Comparison of ENCODE assay signal across 1 cellular context in the genomic region with DNA sequence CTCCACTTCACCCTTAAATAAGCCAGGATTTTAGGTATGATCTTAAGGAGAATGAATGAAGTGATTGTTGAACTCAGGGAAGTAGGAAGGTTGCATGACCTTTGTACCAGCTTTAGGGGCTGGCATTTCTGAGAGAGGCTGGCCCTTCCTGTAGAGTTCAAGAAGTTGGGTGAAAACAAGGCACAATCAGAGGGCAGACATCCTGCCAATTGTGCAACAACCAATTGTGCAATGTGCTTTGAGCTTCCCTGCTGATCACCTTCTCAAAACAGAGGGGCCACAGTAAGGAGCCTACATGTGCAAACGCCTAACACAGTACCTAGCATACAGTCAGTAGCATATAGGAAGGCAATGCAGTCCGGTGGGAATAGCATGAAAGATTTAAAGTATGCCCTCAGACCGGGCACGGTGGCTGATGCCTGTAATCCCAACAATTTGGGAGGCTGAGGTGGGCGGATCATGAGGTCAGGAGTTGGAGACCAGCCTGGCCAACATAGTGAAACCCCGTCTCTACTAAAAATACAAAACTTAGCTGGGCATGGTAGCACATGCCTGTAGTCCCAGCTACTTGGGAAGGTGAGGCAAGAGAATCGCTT.
TF ChIP-seq lines count a peak whose summit lies in the region.

No MANE protein-coding gene starts in this region.

TF ChIP-seq in HepG2, 621 proteins besides CTCF, POLR2A, EP300 and RAD21 (continued from another document and continues in another):
- TF ChIP-seq, protein P1, sequence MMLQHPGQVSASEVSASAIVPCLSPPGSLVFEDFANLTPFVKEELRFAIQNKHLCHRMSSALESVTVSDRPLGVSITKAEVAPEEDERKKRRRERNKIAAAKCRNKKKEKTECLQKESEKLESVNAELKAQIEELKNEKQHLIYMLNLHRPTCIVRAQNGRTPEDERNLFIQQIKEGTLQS (CRISPR knock-in tag; IDR thresholded peaks at IDR 0.05): 0 out of 2 replicates have a peak, but pooled peaks have one; percentile 36
- TF ChIP-seq MEF2D (CRISPR knock-in tag; IDR thresholded peaks at IDR 0.05): peak; percentile 77
- TF ChIP-seq MBD4 (IDR thresholded peaks at IDR 0.05; ENCODE audit: borderline replicate concordance, low read length): no peak
- TF ChIP-seq, protein P2, sequence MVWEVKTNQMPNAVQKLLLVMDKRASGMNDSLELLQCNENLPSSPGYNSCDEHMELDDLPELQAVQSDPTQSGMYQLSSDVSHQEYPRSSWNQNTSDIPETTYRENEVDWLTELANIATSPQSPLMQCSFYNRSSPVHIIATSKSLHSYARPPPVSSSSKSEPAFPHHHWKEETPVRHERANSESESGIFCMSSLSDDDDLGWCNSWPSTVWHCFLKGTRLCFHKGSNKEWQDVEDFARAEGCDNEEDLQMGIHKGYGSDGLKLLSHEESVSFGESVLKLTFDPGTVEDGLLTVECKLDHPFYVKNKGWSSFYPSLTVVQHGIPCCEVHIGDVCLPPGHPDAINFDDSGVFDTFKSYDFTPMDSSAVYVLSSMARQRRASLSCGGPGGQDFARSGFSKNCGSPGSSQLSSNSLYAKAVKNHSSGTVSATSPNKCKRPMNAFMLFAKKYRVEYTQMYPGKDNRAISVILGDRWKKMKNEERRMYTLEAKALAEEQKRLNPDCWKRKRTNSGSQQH (CRISPR knock-in tag; IDR thresholded peaks at IDR 0.05; ENCODE audit: low read depth): peak; percentile 73
- TF ChIP-seq ZBTB26 (CRISPR knock-in tag; IDR thresholded peaks at IDR 0.05; ENCODE audit: borderline replicate concordance): peak; percentile 64
- TF ChIP-seq MED13 (CRISPR knock-in tag; IDR thresholded peaks at IDR 0.05): peak; percentile 65; the same call in 1 of the 2 replicates
- peak; percentile 93; the same call in 1 of the 2 replicates for TF ChIP-seq FOXK1 (CRISPR knock-in tag; IDR thresholded peaks at IDR 0.05; ENCODE audit: borderline replicate concordance, low read depth)
- 0 out of 2 replicates have a peak, but pooled peaks have one; percentile 39 for TF ChIP-seq ZFP90 (CRISPR knock-in tag; IDR thresholded peaks at IDR 0.05; ENCODE audit: borderline replicate concordance)
- TF ChIP-seq ZSCAN31 (CRISPR knock-in tag; IDR thresholded peaks at IDR 0.05; ENCODE audit: low read depth): 0 out of 2 replicates have a peak, but pooled peaks have one; percentile 38
- peak; percentile 63; the same call in 1 of the 2 replicates for TF ChIP-seq YEATS2 (CRISPR knock-in tag; IDR thresholded peaks at IDR 0.05; ENCODE audit: borderline replicate concordance)
- TF ChIP-seq KMT2A (CRISPR knock-in tag; IDR thresholded peaks at IDR 0.05): peak; percentile 60; the same call in 1 of the 2 replicates
- no peak for TF ChIP-seq SP1 (IDR thresholded peaks at IDR 0.05)
- peak; percentile 56; the same call in 1 of the 2 replicates for TF ChIP-seq SP1 (CRISPR knock-in tag; IDR thresholded peaks at IDR 0.05)
- peak; percentile 67; the same call in 1 of the 2 replicates for TF ChIP-seq MYC (CRISPR knock-in tag; IDR thresholded peaks at IDR 0.05; ENCODE audit: borderline replicate concordance)
- no peak for TF ChIP-seq ZFP82 (CRISPR knock-in tag; IDR thresholded peaks at IDR 0.05; ENCODE audit: borderline replicate concordance)
- TF ChIP-seq ZNF343 (CRISPR knock-in tag; IDR thresholded peaks at IDR 0.05): peak; percentile 96
- TF ChIP-seq FOXO1 (CRISPR knock-in tag; IDR thresholded peaks at IDR 0.05): peak; percentile 99
- TF ChIP-seq ZNF446 (CRISPR knock-in tag; IDR thresholded peaks at IDR 0.05): no peak
- TF ChIP-seq HOXA3 (CRISPR knock-in tag; IDR thresholded peaks at IDR 0.05): peak; percentile 94
- peak; percentile 98 for TF ChIP-seq NCOA2 (CRISPR knock-in tag; IDR thresholded peaks at IDR 0.05)
- no peak; the same call in 1 of the 2 replicates for TF ChIP-seq ZNF7 (CRISPR knock-in tag; IDR thresholded peaks at IDR 0.05)
- peak; percentile 94 for TF ChIP-seq IRF2 (CRISPR knock-in tag; IDR thresholded peaks at IDR 0.05)
- peak in 1 of 2 experiments; percentile 80; a peak in 2 of 4 replicates for TF ChIP-seq ATF4 (CRISPR knock-in tag; IDR thresholded peaks at IDR 0.05)
- TF ChIP-seq ZFX (CRISPR knock-in tag; IDR thresholded peaks at IDR 0.05; ENCODE audit: low read depth): peak; percentile 44; the same call in 1 of the 2 replicates
- 0 out of 2 replicates have a peak, but pooled peaks have one; percentile 60 for TF ChIP-seq ZNF136 (CRISPR knock-in tag; IDR thresholded peaks at IDR 0.05; ENCODE audit: low read depth)
- TF ChIP-seq CEBPB (IDR thresholded peaks at IDR 0.05; ENCODE audit: borderline replicate concordance, low read depth, low read length): peak; percentile 100
- peak; percentile 52; the same call in 1 of the 2 replicates for TF ChIP-seq ZNF652 (CRISPR knock-in tag; IDR thresholded peaks at IDR 0.05; ENCODE audit: borderline replicate concordance, low read depth)
- peak; percentile 84 for TF ChIP-seq MED8 (CRISPR knock-in tag; IDR thresholded peaks at IDR 0.05; ENCODE audit: insufficient replicate concordance)
- TF ChIP-seq KLF11 (CRISPR knock-in tag; IDR thresholded peaks at IDR 0.05): peak; percentile 82; the same call in 1 of the 2 replicates
- TF ChIP-seq TBX2 (CRISPR knock-in tag; IDR thresholded peaks at IDR 0.05; ENCODE audit: borderline replicate concordance): peak; percentile 77; the same call in 1 of the 2 replicates
- no peak for TF ChIP-seq ZNF790 (CRISPR knock-in tag; IDR thresholded peaks at IDR 0.05; ENCODE audit: borderline replicate concordance)
- TF ChIP-seq ZSCAN20 (CRISPR knock-in tag; IDR thresholded peaks at IDR 0.05; ENCODE audit: borderline replicate concordance): no peak
- no peak for TF ChIP-seq ZNF775 (CRISPR knock-in tag; IDR thresholded peaks at IDR 0.05; ENCODE audit: borderline replicate concordance)
- 0 out of 2 replicates have a peak, but pooled peaks have one; percentile 33 for TF ChIP-seq TP53 (CRISPR knock-in tag; conservative IDR thresholded peaks at IDR 0.05)
- TF ChIP-seq DMAP1 (CRISPR knock-in tag; IDR thresholded peaks at IDR 0.05): peak; percentile 70; the same call in 1 of the 2 replicates
- TF ChIP-seq ERF (CRISPR knock-in tag; IDR thresholded peaks at IDR 0.05): peak; percentile 93
- TF ChIP-seq, protein P3, sequence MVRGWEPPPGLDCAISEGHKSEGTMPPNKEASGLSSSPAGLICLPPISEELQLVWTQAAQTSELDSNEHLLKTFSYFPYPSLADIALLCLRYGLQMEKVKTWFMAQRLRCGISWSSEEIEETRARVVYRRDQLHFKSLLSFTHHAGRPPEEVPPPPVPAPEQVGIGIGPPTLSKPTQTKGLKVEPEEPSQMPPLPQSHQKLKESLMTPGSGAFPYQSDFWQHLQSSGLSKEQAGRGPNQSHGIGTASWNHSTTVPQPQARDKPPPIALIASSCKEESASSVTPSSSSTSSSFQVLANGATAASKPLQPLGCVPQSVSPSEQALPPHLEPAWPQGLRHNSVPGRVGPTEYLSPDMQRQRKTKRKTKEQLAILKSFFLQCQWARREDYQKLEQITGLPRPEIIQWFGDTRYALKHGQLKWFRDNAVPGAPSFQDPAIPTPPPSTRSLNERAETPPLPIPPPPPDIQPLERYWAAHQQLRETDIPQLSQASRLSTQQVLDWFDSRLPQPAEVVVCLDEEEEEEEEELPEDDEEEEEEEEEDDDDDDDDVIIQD (CRISPR knock-in tag; IDR thresholded peaks at IDR 0.05; ENCODE audit: low read depth): peak; percentile 86; the same call in 1 of the 2 replicates
- TF ChIP-seq ZNF644 (CRISPR knock-in tag; IDR thresholded peaks at IDR 0.05; ENCODE audit: low read depth): peak; percentile 96
- TF ChIP-seq, protein P4, sequence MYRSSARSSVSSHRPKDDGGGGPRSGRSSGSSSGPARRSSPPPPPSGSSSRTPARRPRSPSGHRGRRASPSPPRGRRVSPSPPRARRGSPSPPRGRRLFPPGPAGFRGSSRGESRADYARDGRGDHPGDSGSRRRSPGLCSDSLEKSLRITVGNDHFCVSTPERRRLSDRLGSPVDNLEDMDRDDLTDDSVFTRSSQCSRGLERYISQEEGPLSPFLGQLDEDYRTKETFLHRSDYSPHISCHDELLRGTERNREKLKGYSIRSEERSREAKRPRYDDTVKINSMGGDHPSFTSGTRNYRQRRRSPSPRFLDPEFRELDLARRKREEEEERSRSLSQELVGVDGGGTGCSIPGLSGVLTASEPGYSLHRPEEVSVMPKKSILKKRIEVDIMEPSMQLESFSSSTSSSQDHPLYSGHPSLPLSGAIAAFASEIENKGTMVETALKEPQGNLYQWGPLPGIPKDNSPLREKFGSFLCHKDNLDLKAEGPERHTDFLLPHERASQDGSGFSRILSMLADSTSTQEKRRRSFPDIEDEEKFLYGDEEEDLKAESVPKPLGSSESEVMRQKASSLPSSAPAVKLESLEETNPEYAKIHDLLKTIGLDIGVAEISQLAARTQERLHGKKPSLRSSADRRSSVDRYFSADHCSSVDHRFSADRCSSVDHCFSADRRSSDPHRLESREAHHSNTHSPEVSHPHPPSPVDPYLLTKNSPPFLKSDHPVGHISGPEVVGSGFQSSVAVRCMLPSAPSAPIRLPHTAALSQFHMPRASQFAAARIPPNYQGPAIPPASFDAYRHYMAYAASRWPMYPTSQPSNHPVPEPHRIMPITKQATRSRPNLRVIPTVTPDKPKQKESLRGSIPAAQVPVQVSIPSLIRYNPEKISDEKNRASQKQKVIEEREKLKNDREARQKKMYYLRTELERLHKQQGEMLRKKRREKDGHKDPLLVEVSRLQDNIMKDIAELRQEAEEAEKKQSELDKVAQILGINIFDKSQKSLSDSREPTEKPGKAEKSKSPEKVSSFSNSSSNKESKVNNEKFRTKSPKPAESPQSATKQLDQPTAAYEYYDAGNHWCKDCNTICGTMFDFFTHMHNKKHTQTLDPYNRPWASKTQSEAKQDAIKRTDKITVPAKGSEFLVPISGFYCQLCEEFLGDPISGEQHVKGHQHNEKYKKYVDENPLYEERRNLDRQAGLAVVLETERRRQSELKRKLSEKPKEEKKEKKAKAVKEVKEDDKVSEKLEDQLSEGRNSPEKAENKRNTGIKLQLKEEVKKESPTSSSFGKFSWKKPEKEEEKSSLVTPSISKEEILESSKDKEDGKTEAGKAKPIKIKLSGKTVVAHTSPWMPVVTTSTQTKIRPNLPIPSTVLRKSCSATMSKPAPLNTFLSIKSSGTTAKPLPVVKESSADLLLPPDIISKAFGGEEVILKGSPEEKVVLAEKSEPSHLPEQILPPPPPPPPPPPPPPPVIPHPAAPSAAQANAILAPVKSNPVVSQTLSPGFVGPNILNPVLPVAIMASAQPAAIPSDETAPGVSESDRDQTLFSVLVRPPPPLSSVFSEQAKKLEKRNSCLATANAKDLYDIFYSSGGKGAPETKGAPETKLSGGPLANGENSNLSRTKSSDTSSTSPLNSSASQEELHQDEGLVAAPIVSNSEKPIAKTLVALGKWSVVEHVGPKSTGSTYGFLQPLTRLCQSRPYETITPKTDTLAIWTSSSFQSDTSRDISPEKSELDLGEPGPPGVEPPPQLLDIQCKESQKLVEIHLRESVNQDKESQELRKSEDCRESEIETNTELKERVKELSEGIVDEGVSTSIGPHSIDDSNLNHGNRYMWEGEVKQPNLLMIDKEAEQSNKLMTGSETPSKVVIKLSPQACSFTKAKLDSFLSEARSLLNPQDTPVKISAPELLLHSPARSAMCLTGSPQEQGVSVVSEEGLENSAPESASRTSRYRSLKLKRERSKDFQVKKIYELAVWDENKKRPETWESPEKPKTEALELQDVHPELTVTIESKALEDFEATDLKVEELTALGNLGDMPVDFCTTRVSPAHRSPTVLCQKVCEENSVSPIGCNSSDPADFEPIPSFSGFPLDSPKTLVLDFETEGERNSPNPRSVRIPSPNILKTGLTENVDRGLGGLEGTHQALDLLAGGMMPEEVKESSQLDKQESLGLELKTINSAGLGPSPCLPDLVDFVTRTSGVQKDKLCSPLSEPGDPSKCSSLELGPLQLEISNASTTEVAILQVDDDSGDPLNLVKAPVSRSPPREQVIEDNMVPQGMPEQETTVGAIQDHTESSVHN (CRISPR knock-in tag; IDR thresholded peaks at IDR 0.05): peak; percentile 63; the same call in 1 of the 2 replicates
- TF ChIP-seq ZSCAN9 (CRISPR knock-in tag; IDR thresholded peaks at IDR 0.05; ENCODE audit: borderline replicate concordance): peak; percentile 94
- TF ChIP-seq LCORL (IDR thresholded peaks at IDR 0.05): no peak
- TF ChIP-seq LCORL (CRISPR knock-in tag; IDR thresholded peaks at IDR 0.05): no peak; the same call in 1 of the 2 replicates
- no peak for TF ChIP-seq ZNF703 (CRISPR knock-in tag; IDR thresholded peaks at IDR 0.05; ENCODE audit: borderline replicate concordance)
- peak; percentile 72 for TF ChIP-seq ARNTL (CRISPR knock-in tag; IDR thresholded peaks at IDR 0.05)
- TF ChIP-seq, protein P5, sequence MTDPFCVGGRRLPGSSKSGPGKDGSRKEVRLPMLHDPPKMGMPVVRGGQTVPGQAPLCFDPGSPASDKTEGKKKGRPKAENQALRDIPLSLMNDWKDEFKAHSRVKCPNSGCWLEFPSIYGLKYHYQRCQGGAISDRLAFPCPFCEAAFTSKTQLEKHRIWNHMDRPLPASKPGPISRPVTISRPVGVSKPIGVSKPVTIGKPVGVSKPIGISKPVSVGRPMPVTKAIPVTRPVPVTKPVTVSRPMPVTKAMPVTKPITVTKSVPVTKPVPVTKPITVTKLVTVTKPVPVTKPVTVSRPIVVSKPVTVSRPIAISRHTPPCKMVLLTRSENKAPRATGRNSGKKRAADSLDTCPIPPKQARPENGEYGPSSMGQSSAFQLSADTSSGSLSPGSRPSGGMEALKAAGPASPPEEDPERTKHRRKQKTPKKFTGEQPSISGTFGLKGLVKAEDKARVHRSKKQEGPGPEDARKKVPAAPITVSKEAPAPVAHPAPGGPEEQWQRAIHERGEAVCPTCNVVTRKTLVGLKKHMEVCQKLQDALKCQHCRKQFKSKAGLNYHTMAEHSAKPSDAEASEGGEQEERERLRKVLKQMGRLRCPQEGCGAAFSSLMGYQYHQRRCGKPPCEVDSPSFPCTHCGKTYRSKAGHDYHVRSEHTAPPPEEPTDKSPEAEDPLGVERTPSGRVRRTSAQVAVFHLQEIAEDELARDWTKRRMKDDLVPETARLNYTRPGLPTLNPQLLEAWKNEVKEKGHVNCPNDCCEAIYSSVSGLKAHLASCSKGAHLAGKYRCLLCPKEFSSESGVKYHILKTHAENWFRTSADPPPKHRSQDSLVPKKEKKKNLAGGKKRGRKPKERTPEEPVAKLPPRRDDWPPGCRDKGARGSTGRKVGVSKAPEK (CRISPR knock-in tag; IDR thresholded peaks at IDR 0.05; ENCODE audit: borderline replicate concordance): peak; percentile 85; the same call in 1 of the 2 replicates
- 0 out of 2 replicates have a peak, but pooled peaks have one; percentile 42 for TF ChIP-seq RBAK (CRISPR knock-in tag; IDR thresholded peaks at IDR 0.05)
